41 cellular contexts compared by ENCODE assay signal in the genomic region with DNA sequence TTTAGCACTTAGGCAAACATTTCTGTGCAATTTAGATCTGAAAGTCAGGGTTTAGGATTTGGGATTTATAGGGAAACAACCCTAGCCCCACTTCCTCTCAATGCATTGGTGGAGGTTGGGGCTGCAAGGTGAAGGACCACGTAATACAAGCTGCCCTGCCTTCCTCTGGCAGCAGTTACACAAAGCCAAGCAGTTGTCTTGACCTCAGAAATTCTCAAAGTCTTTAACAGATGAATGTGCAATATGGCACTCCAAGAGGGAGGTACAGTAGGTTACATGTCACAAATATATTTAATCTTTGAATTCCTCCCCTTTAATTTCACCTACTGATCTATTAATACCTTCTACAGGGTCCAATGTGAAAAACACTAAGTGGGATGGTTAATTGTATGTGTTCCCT. TPM values are rescaled to one million over a fixed set of nuclear protein-coding genes. Genes with fewer than 3 reads are reported as not detected.
"Had no signal": no experiment of that assay in that cellular context is flagged by ENCODE, and none has a peak within 500 bp of the region (broad histone marks: within the 10 kb centered on the region; RNA-seq: fewer than 3 reads in every experiment).

No MANE protein-coding gene starts in this region.

- H3K4me3 ChIP-seq: ascending aorta, cardiac muscle cell, colonic mucosa, gastroesophageal sphincter, hepatocyte, pancreas, prostate gland, stomach, tibial artery had no signal

- H3K4me1 Mint-ChIP-seq: brain had no signal

- H3K27ac Mint-ChIP-seq: activated CD4-positive, alpha-beta T cell treated with anti-CD3 and anti-CD28 coated beads, Interleukin-2, amount 10 ng/mL, durations not matched to agents 24 days and 14 days; activated naive CD4-positive, alpha-beta T cell treated with anti-CD3 and anti-CD28 coated beads for 36 hours; activated naive CD8-positive, alpha-beta T cell treated with anti-CD3 and anti-CD28 coated beads for 36 hours; brain; stimulated activated naive B cell treated with anti-CD40 and anti-IgM and Interleukin-4, amounts not matched to agents 10 μg/mL and 1 μg/mL and 100 μg/mL, for 72 hours had no signal

- H3K4me1 ChIP-seq: ascending aorta, colonic mucosa, gastroesophageal sphincter, pancreas, prostate gland, stomach, tibial artery had no signal

- H3K27me3 Mint-ChIP-seq: activated CD4-positive, alpha-beta memory T cell treated with anti-CD3 and anti-CD28 coated beads for 36 hours; activated CD4-positive, alpha-beta T cell treated with anti-CD3 and anti-CD28 coated beads, Interleukin-2, amount 10 ng/mL, durations not matched to agents 24 days and 14 days; activated naive CD8-positive, alpha-beta T cell treated with anti-CD3 and anti-CD28 coated beads for 36 hours; brain; stimulated activated naive B cell treated with anti-CD40 and anti-IgM and Interleukin-4, amounts not matched to agents 10 μg/mL and 1 μg/mL and 100 μg/mL, for 72 hours had no signal

- H3K36me3 ChIP-seq: ascending aorta, cardiac muscle cell, colonic mucosa, gastroesophageal sphincter, pancreas, prostate gland, stomach, tibial artery, WERI-Rb-1 had no signal

- ATAC-seq: gastroesophageal sphincter; left cardiac atrium; left ventricle myocardium superior; naive thymus-derived CD8-positive, alpha-beta T cell; pancreas; sciatic nerve had no signal

- H3K27me3 ChIP-seq: ascending aorta, cardiac muscle cell, colonic mucosa, gastroesophageal sphincter, hepatocyte, pancreas, stomach, tibial artery had no signal

- H3K27ac ChIP-seq: ascending aorta, cardiac muscle cell, colonic mucosa, gastroesophageal sphincter, hepatocyte, pancreas, prostate gland, stomach, tibial artery, WERI-Rb-1 had no signal

- H3K9me3 ChIP-seq: ascending aorta, colonic mucosa, gastroesophageal sphincter, pancreas, prostate gland, stomach, tibial artery had no signal

- H3K4me2 ChIP-seq: hepatocyte had no signal

- H3K36me3 Mint-ChIP-seq: activated naive CD8-positive, alpha-beta T cell treated with anti-CD3 and anti-CD28 coated beads for 36 hours; brain had no signal

- H3K79me2 ChIP-seq: hepatocyte had no signal

- H3K4me3 Mint-ChIP-seq: activated CD4-positive, alpha-beta memory T cell treated with anti-CD3 and anti-CD28 coated beads for 36 hours; activated CD4-positive, alpha-beta T cell treated with anti-CD3 and anti-CD28 coated beads, Interleukin-2, amount 10 ng/mL, durations not matched to agents 24 days and 14 days; activated naive CD4-positive, alpha-beta T cell treated with anti-CD3 and anti-CD28 coated beads for 36 hours; activated naive CD8-positive, alpha-beta T cell treated with anti-CD3 and anti-CD28 coated beads for 36 hours; activated T-helper 1 cell treated with anti-CD3 and anti-CD28 coated beads, Interleukin-12 subunit alpha, Interleukin-12 subunit beta, Interleukin-2, Interleukin-4 antibody, amounts not matched to agents 30 ng/mL and 10 ng/mL and 1 ng/mL, durations not matched to agents 14 hours and 24 hours and 36 hours; brain; naive thymus-derived CD8-positive, alpha-beta T cell; neural crest cell had no signal

- H3K9me3 Mint-ChIP-seq: activated CD4-positive, alpha-beta memory T cell treated with anti-CD3 and anti-CD28 coated beads for 36 hours; activated naive CD4-positive, alpha-beta T cell treated with anti-CD3 and anti-CD28 coated beads for 36 hours; activated naive CD8-positive, alpha-beta T cell treated with anti-CD3 and anti-CD28 coated beads for 36 hours; brain had no signal

- DNase-seq: activated CD4-positive, alpha-beta memory T cell treated with anti-CD3 and anti-CD28 coated beads for 36 hours; activated CD4-positive, alpha-beta T cell treated with anti-CD3 and anti-CD28 coated beads, Interleukin-2, amount 10 ng/mL, durations not matched to agents 24 days and 14 days; activated CD4-positive, CD25-positive, alpha-beta regulatory T cell treated with anti-CD3 and anti-CD28 coated beads, Interleukin-2, amount 50 U/mL, for 72 hours; activated CD8-positive, alpha-beta memory T cell treated with anti-CD3 and anti-CD28 coated beads, Interleukin-2, amount 50 U/mL, for 4 hours; activated effector memory CD4-positive, alpha-beta T cell treated with anti-CD3 and anti-CD28 coated beads, Interleukin-2, amount 50 U/mL, for 16 hours; activated naive CD4-positive, alpha-beta T cell treated with anti-CD3 and anti-CD28 coated beads for 36 hours; activated naive CD8-positive, alpha-beta T cell treated with anti-CD3 and anti-CD28 coated beads for 36 hours; activated T-cell treated with anti-CD3 and anti-CD28 coated beads, Interleukin-2, amount 50 U/mL, for 1 hour; cerebellar nuclear complex; colonic mucosa; islet precursor cell; left cardiac atrium; left ventricle myocardium superior; naive thymus-derived CD8-positive, alpha-beta T cell; nucleus accumbens; pancreas; retina; small intestine; stimulated activated CD4-positive, alpha-beta T cell treated with anti-CD3 and anti-CD28 coated beads, Interleukin-4, amount 100 ng/mL, for 4 hours; stimulated activated CD8-positive, alpha-beta memory T cell treated with anti-CD3 and anti-CD28 coated beads, Interleukin-4, amount 100 ng/mL, for 48 hours; stimulated activated naive B cell treated with anti-CD40 and anti-IgM and Interleukin-4, amounts not matched to agents 10 μg/mL and 1 μg/mL and 100 μg/mL, for 72 hours; stomach; T-helper 9 cell; tibial artery; WERI-Rb-1 had no signal

RNA-seq across cellular contexts. Expression of a gene that starts 23.9 kb away (rescaled TPM):
- total RNA-seq: activated CD4-positive, alpha-beta T cell treated with anti-CD3 and anti-CD28 coated beads, Interleukin-2, amount 10 ng/mL, durations not matched to agents 24 days and 14 days; activated naive CD8-positive, alpha-beta T cell treated with anti-CD3 and anti-CD28 coated beads for 36 hours; ascending aorta; cardiac muscle cell; colonic mucosa; dermis microvascular lymphatic vessel endothelial cell; endothelial cell of umbilical vein; fibroblast of lung; fibroblast of villous mesenchyme; gastroesophageal sphincter; hepatocyte; left ventricle myocardium superior; lung microvascular endothelial cell; mucosa of gallbladder; neural crest cell; prostate gland; stomach had no signal
- polyA plus RNA-seq: endothelial cell of umbilical vein, esophagus, fibroblast of lung, hepatocyte, pancreas, small intestine, stomach had no signal
